Comparison of ENCODE assay signal across 15 cellular contexts in genomic region chr3:8548502-8549300, GRCh38. TPM values are rescaled to one million over a fixed set of nuclear protein-coding genes. Genes with fewer than 3 reads are reported as not detected.
DNase-seq lines count a peak whose midpoint lies in the region; ATAC-seq, FAIRE-seq and TF ChIP-seq lines count a peak whose summit lies in the region.
"Had no signal": no experiment of that assay in that cellular context is flagged by ENCODE, and none has a peak within 500 bp of the region (broad histone marks: within the 10 kb centered on the region; RNA-seq: fewer than 3 reads in every experiment).

No MANE protein-coding gene starts in this region.

- intact Hi-C loops in heart right ventricle (cut with DNase I), result no loop called here

- H3K36me3 ChIP-seq in endodermal cell (ENCODE audit: control insufficient read depth, insufficient read depth, low read length), result peaks cover 92% of the 10 kb centered on the region
- H3K36me3 ChIP-seq in neuronal stem cell (replicated peaks in 1 of 2; ENCODE audit: control insufficient read depth in 2 of 2, insufficient read depth in 2 of 2, low read length in 2 of 2), result peaks cover 0 to 4% of the 10 kb centered on the region in 2 donors
- H3K36me3 ChIP-seq in smooth muscle cell (ENCODE audit: low read depth), result peaks cover 27% of the 10 kb centered on the region
- H3K36me3 ChIP-seq in heart right ventricle, result peaks cover 0 to 100% (median 23%) of the 10 kb centered on the region in 9 donors
- H3K36me3 ChIP-seq: BLaER1 treated with 17β-estradiol and CSF1 and Interleukin-3, amounts not matched to agents 10 nM and 100 nM had no signal

- peaks cover 14% of the 10 kb centered on the region for H4K20me1 ChIP-seq in smooth muscle cell (ENCODE audit: low read depth)
- H4K20me1 ChIP-seq: BLaER1 treated with 17β-estradiol and CSF1 and Interleukin-3, amounts not matched to agents 10 nM and 100 nM had no signal

- H2AK5ac ChIP-seq in neuronal stem cell (ENCODE audit: low read depth, low read length), result no peak overlapping the region

- H3K27ac Mint-ChIP-seq in endodermal cell, result no peak overlapping the region
- no peak overlapping the region for H3K27ac Mint-ChIP-seq in stimulated activated memory B cell treated with anti-CD40 and anti-IgM and Interleukin-4, amounts not matched to agents 10 μg/mL and 1 μg/mL and 100 μg/mL, for 72 hours

- no peak for TF ChIP-seq RAD21 in A549 (conservative IDR thresholded peaks at IDR 0.05 in 1 of 2, IDR thresholded peaks at IDR 0.05 in 1 of 2)

- H3K4me3 ChIP-seq in A549 (no peak overlapping the region), endodermal cell (ENCODE audit: low read length) (no peak overlapping the region), neuronal stem cell (ENCODE audit: low read length in 2 of 2) (no peak overlapping the region), smooth muscle cell (no peak overlapping the region), heart right ventricle (no peak overlapping the region)
- H3K4me3 ChIP-seq: BLaER1 treated with 17β-estradiol and CSF1 and Interleukin-3, amounts not matched to agents 10 nM and 100 nM had no signal

- CTCF ChIA-PET in A549 (lab: Yijun Ruan, JAX), result interaction anchor here (0.7 to 1.9 kb wide), 4 partner anchors 10 to 107 kb away, joined by 3 to 7 read pairs (median 3); no protein-coding TSS in a partner anchor

- no peak overlapping the region for H3K14ac ChIP-seq in neuronal stem cell (ENCODE audit: low read length)

- ATAC-seq in A549, result no peak
- ATAC-seq in heart right ventricle, result no peak
- ATAC-seq in stimulated activated memory B cell treated with anti-CD40 and anti-IgM and Interleukin-4, amounts not matched to agents 10 μg/mL and 1 μg/mL and 100 μg/mL, for 72 hours, result no peak
- ATAC-seq: HCT116 had no signal

- H2BK5ac ChIP-seq in neuronal stem cell (ENCODE audit: low read length), result no peak overlapping the region

- H3K9ac ChIP-seq in endodermal cell (ENCODE audit: extremely low read depth, low read length, poor library complexity, severe bottlenecking), result no peak overlapping the region
- H3K9ac ChIP-seq in neuronal stem cell (ENCODE audit: low read depth, low read length, poor library complexity), result no peak overlapping the region
- H3K9ac ChIP-seq in smooth muscle cell (ENCODE audit: low read depth), result no peak overlapping the region
- H3K9ac ChIP-seq: BLaER1 treated with 17β-estradiol and CSF1 and Interleukin-3, amounts not matched to agents 10 nM and 100 nM had no signal

- H3K4me1 ChIP-seq in A549, result no peaks in the 10 kb centered on the region
- H3K4me1 ChIP-seq in endodermal cell (ENCODE audit: control insufficient read depth, insufficient read depth, low read length), result no peaks in the 10 kb centered on the region
- peaks cover 0 to 11% of the 10 kb centered on the region in 2 donors for H3K4me1 ChIP-seq in neuronal stem cell (ENCODE audit: control insufficient read depth in 2 of 2, insufficient read depth in 1 of 2, low read depth in 1 of 2, low read length in 2 of 2)
- no peaks in the 10 kb centered on the region for H3K4me1 ChIP-seq in smooth muscle cell (ENCODE audit: low read depth)
- peaks cover 0 to 50% (median 24%) of the 10 kb centered on the region in 9 donors for H3K4me1 ChIP-seq in heart right ventricle

- no peak overlapping the region for H2BK120ac ChIP-seq in neuronal stem cell (ENCODE audit: low read depth, low read length)

- peak overlapping the region; percentile 16 for H2AFZ ChIP-seq in neuronal stem cell (ENCODE audit: low read length)
- no peak overlapping the region for H2AFZ ChIP-seq in smooth muscle cell (ENCODE audit: low read depth)

- peaks cover 33% of the 10 kb centered on the region for H3K36me3 Mint-ChIP-seq in endodermal cell (ENCODE audit: low read depth)
- peaks cover 10% of the 10 kb centered on the region for H3K36me3 Mint-ChIP-seq in stimulated activated memory B cell treated with anti-CD40 and anti-IgM and Interleukin-4, amounts not matched to agents 10 μg/mL and 1 μg/mL and 100 μg/mL, for 72 hours

- no peak overlapping the region for H4K8ac ChIP-seq in neuronal stem cell (ENCODE audit: low read depth, low read length)

- no peaks in the 10 kb centered on the region for H3K27me3 Mint-ChIP-seq in endodermal cell (ENCODE audit: insufficient read depth)
- no peaks in the 10 kb centered on the region for H3K27me3 Mint-ChIP-seq in stimulated activated memory B cell treated with anti-CD40 and anti-IgM and Interleukin-4, amounts not matched to agents 10 μg/mL and 1 μg/mL and 100 μg/mL, for 72 hours
- H3K27me3 Mint-ChIP-seq: CD4-positive, CD25-positive, alpha-beta regulatory T cell had no signal

- 94% methylated on average over 17 of the region's 17 CpGs for WGBS in A549 (ENCODE audit: missing lambda C conversion rate)
- 94 to 95% methylated on average over 10 to 17 of the region's 17 CpGs for WGBS in endodermal cell (ENCODE audit: insufficient coverage in 1 of 2, insufficient read length in 1 of 2), 2 experiments
- WGBS in neuronal stem cell (ENCODE audit: extremely low coverage in 2 of 2, insufficient read length in 2 of 2, insufficient replicate concordance in 1 of 2), 2 donors, result no CpG with 5 or more reads among the region's 17 CpGs
- 96% methylated on average over 17 of the region's 17 CpGs for WGBS in smooth muscle cell (ENCODE audit: low lambda C conversion rate)
- WGBS in heart right ventricle, 2 donors, result 96 to 98% methylated on average over 17 of the region's 17 CpGs

- no peak for DNase-seq in A549 (ENCODE audit: low read depth in 1 of 2, low spot score in 1 of 2)
- no peak for DNase-seq in endodermal cell
- no peak for DNase-seq in neuronal stem cell (ENCODE audit: low spot score)
- DNase-seq in smooth muscle cell (lab: John Stamatoyannopoulos, UW; ENCODE audit: unreplicated experiment), result no peak
- no peak for DNase-seq in heart right ventricle
- DNase-seq in cerebellar cortex (ENCODE audit: low spot score), result no peak
- DNase-seq: 8988T; ACHN; CD4-positive, CD25-positive, alpha-beta regulatory T cell; DMS53; GF-D8 had no signal

- no peaks in the 10 kb centered on the region for H3K4me1 Mint-ChIP-seq in endodermal cell
- no peaks in the 10 kb centered on the region for H3K4me1 Mint-ChIP-seq in stimulated activated memory B cell treated with anti-CD40 and anti-IgM and Interleukin-4, amounts not matched to agents 10 μg/mL and 1 μg/mL and 100 μg/mL, for 72 hours
- H3K4me1 Mint-ChIP-seq: CD4-positive, CD25-positive, alpha-beta regulatory T cell had no signal

- peak overlapping the region; percentile 3 for H4K91ac ChIP-seq in neuronal stem cell (ENCODE audit: low read depth, low read length, poor library complexity)

- TF ChIP-seq EP300 in A549 (IDR thresholded peaks at IDR 0.05), result no peak

- H3K18ac ChIP-seq in neuronal stem cell (ENCODE audit: low read length), result no peak overlapping the region

- H3K4me3 Mint-ChIP-seq in endodermal cell, result no peak overlapping the region
- H3K4me3 Mint-ChIP-seq in stimulated activated memory B cell treated with anti-CD40 and anti-IgM and Interleukin-4, amounts not matched to agents 10 μg/mL and 1 μg/mL and 100 μg/mL, for 72 hours, result no peak overlapping the region
- H3K4me3 Mint-ChIP-seq: CD4-positive, CD25-positive, alpha-beta regulatory T cell had no signal

- H2BK15ac ChIP-seq in neuronal stem cell (ENCODE audit: low read length), result no peak overlapping the region

- H3K9me3 ChIP-seq in A549 (no peaks in the 10 kb centered on the region), endodermal cell (ENCODE audit: control insufficient read depth, low read length) (no peaks in the 10 kb centered on the region), neuronal stem cell (replicated peaks in 1 of 2; ENCODE audit: control insufficient read depth in 2 of 2, insufficient read depth in 1 of 2, low read depth in 1 of 2, low read length in 2 of 2) (no peaks in the 10 kb centered on the region), smooth muscle cell (replicated peaks; ENCODE audit: low read depth) (no peaks in the 10 kb centered on the region), heart right ventricle (no peaks in the 10 kb centered on the region)
- H3K9me3 ChIP-seq: BLaER1 treated with 17β-estradiol and CSF1 and Interleukin-3, amounts not matched to agents 10 nM and 100 nM had no signal

- H3K9me3 Mint-ChIP-seq in endodermal cell, result no peaks in the 10 kb centered on the region
- no peaks in the 10 kb centered on the region for H3K9me3 Mint-ChIP-seq in stimulated activated memory B cell treated with anti-CD40 and anti-IgM and Interleukin-4, amounts not matched to agents 10 μg/mL and 1 μg/mL and 100 μg/mL, for 72 hours
- H3K9me3 Mint-ChIP-seq: CD4-positive, CD25-positive, alpha-beta regulatory T cell had no signal

- peaks cover 17% of the 10 kb centered on the region for H3K79me2 ChIP-seq in smooth muscle cell (ENCODE audit: low read depth)

- H3K27me3 ChIP-seq in endodermal cell (ENCODE audit: control insufficient read depth, insufficient read depth, low read length, poor library complexity, severe bottlenecking) (no peaks in the 10 kb centered on the region), neuronal stem cell (ENCODE audit: control insufficient read depth in 3 of 3, insufficient read depth in 3 of 3, low read depth in 1 of 3, low read length in 3 of 3) (peaks cover 0 to 2% (median 0%) of the 10 kb centered on the region in 3 experiments), smooth muscle cell (ENCODE audit: low read depth) (no peaks in the 10 kb centered on the region), heart right ventricle (no peaks in the 10 kb centered on the region)
- H3K27me3 ChIP-seq: BLaER1 treated with 17β-estradiol and CSF1 and Interleukin-3, amounts not matched to agents 10 nM and 100 nM had no signal

- no peak for TF ChIP-seq POLR2A in A549 (IDR thresholded peaks at IDR 0.05; ENCODE audit: low read length)

- H3K23ac ChIP-seq in neuronal stem cell (ENCODE audit: low read depth, low read length, poor library complexity), result no peak overlapping the region

- POLR2A ChIA-PET in A549 (lab: Yijun Ruan, JAX), result no interaction called here

- H3K27ac ChIP-seq in A549 (no peak overlapping the region), endodermal cell (ENCODE audit: low read depth, low read length) (peak overlapping the region; percentile 3), neuronal stem cell (replicated peaks; ENCODE audit: low read length) (no peak overlapping the region), smooth muscle cell (ENCODE audit: low read depth) (peak overlapping the region; percentile 39), heart right ventricle (no peak overlapping the region)
- H3K27ac ChIP-seq: BLaER1 treated with 17β-estradiol and CSF1 and Interleukin-3, amounts not matched to agents 10 nM and 100 nM had no signal

- TF ChIP-seq CTCF in A549 (IDR thresholded peaks at IDR 0.05) (no peak), endodermal cell (conservative IDR thresholded peaks at IDR 0.05) (no peak), smooth muscle cell (IDR thresholded peaks at IDR 0.05; ENCODE audit: borderline replicate concordance, insufficient read depth, poor library complexity, severe bottlenecking) (no peak), heart right ventricle (IDR thresholded peaks at IDR 0.05) (no peak)

- H3K4ac ChIP-seq in neuronal stem cell (ENCODE audit: low read length), result no peak overlapping the region

- H2BK12ac ChIP-seq in neuronal stem cell (ENCODE audit: low read length), result no peak overlapping the region

- H3F3A ChIP-seq in smooth muscle cell (ENCODE audit: low read depth), result peaks cover 52% of the 10 kb centered on the region

- no peaks in the 10 kb centered on the region for H3K79me1 ChIP-seq in neuronal stem cell (ENCODE audit: low read depth, low read length)

- H3K4me2 ChIP-seq in A549 (no peak overlapping the region), neuronal stem cell (ENCODE audit: insufficient read depth, low read length, poor library complexity, severe bottlenecking) (no peak overlapping the region), smooth muscle cell (no peak overlapping the region)

- no peak for FAIRE-seq in A549 (lab: Jason Lieb, UNC)
- FAIRE-seq: GM19239 had no signal

RNA-seq across cellular contexts. Expression of gene LMCD1, which starts 47.1 kb away (rescaled TPM):
- polyA plus RNA-seq in A549 (2011; rRNA removed) (85.4 and 86.1 TPM in 2 replicates), A549 (2017; fragmentation: RNase III; extraction: RNeasy Plus Mini Kit Qiagen cat#74134 plus additional on column Dnase treatment) (64.3 to 73.2 TPM (median 67.7 TPM) in 3 replicates), smooth muscle cell (356 and 524 TPM in 2 replicates), heart right ventricle (100 to 1,000 TPM in 1 of 2 donors, 10 to 100 TPM in 1; 18.6 to 459 TPM)
- polyA plus RNA-seq in A549 (2012; cell fraction: cytosol; rRNA removed), result 107 and 123 TPM in 2 replicates
- 121 and 126 TPM in 2 replicates for polyA plus RNA-seq in A549 (2012; cell fraction: nucleus; rRNA removed)
- 51.7 and 55.9 TPM in 2 replicates for polyA minus RNA-seq in A549 (2011; rRNA and poly(A)+ RNA removed)
- total RNA-seq in endodermal cell (10 to 100 TPM; 20.7 to 35.7 TPM), smooth muscle cell (187 and 276 TPM in 2 replicates), heart right ventricle (10 to 100 TPM; 28.2 to 75.7 (median 45.7) TPM)
- polyA plus RNA-seq in endodermal cell (2013, experiment 1 of 2), result 32.7 TPM
- 42.3 TPM for polyA plus RNA-seq in endodermal cell (2013, experiment 2 of 2)
- 1.4 TPM for polyA plus RNA-seq in neuronal stem cell (2013, experiment 1 of 2)
- polyA plus RNA-seq in neuronal stem cell (2013, experiment 2 of 2), result 1.6 TPM

Comparison
In these comparisons a context has a peak if more than half of its experiments do, and no peak if none do; other contexts are left out.
1. H3K27ac ChIP-seq: peak in endodermal cell (single experiment) and smooth muscle cell (single experiment); none in A549 (0 of 2), neuronal stem cell (single experiment) and heart right ventricle (0 of 10).